Comparison of ENCODE assay signal across 17 cellular contexts in genomic region chr4:153722036-153722435, GRCh38. TPM values are rescaled to one million over a fixed set of nuclear protein-coding genes. Genes with fewer than 3 reads are reported as not detected.
"Had no signal": no experiment of that assay in that cellular context is flagged by ENCODE, and none has a peak within 500 bp of the region (broad histone marks: within the 10 kb centered on the region; RNA-seq: fewer than 3 reads in every experiment).

No MANE protein-coding gene starts in this region.

- H3K4me3 Mint-ChIP-seq: naive thymus-derived CD8-positive, alpha-beta T cell had no signal

- H3K36me3 ChIP-seq: heart left ventricle, neutrophil, right atrium auricular region, sigmoid colon had no signal

- H3K27ac Mint-ChIP-seq: naive thymus-derived CD8-positive, alpha-beta T cell had no signal

- H3K9me3 ChIP-seq: neutrophil, right atrium auricular region, sigmoid colon had no signal

- DNase-seq: effector memory CD4-positive, alpha-beta T cell; heart left ventricle; hippocampal formation; left colon; naive thymus-derived CD8-positive, alpha-beta T cell; posterior cingulate gyrus; sigmoid colon; small intestine; stimulated activated CD4-positive, alpha-beta T cell treated with anti-CD3 and anti-CD28 coated beads, Interleukin-12 subunit alpha, Interleukin-12 subunit beta, amount 100 ng/mL, for 4 hours; stimulated activated naive CD4-positive, alpha-beta T cell treated with Interleukin-2 at 50 U/mL for 16 hours; trophoblast cell had no signal

- H3K27me3 ChIP-seq: heart left ventricle, neutrophil, right atrium auricular region, sigmoid colon had no signal

- H3K4me1 ChIP-seq: right atrium auricular region, sigmoid colon had no signal

- ATAC-seq: esophagus mucosa; heart left ventricle; left colon; naive thymus-derived CD8-positive, alpha-beta T cell had no signal

- H3K4me3 ChIP-seq: heart left ventricle, right atrium auricular region, sigmoid colon had no signal

- H3K27ac ChIP-seq: heart left ventricle, neutrophil, right atrium auricular region, sigmoid colon had no signal

RNA-seq across cellular contexts. Expression of gene RNF175, which starts 37.8 kb away (rescaled TPM):
- total RNA-seq: esophagus mucosa, fibroblast of lung, glomerular endothelial cell, left colon had no signal
- polyA plus RNA-seq: fibroblast of lung had no signal

RNA-seq across cellular contexts. Expression of gene TLR2, which starts 38.0 kb away (rescaled TPM):
- polyA plus RNA-seq: neural cell had no signal
